ENCODE assay signal across 8 cellular contexts in the genomic region with DNA sequence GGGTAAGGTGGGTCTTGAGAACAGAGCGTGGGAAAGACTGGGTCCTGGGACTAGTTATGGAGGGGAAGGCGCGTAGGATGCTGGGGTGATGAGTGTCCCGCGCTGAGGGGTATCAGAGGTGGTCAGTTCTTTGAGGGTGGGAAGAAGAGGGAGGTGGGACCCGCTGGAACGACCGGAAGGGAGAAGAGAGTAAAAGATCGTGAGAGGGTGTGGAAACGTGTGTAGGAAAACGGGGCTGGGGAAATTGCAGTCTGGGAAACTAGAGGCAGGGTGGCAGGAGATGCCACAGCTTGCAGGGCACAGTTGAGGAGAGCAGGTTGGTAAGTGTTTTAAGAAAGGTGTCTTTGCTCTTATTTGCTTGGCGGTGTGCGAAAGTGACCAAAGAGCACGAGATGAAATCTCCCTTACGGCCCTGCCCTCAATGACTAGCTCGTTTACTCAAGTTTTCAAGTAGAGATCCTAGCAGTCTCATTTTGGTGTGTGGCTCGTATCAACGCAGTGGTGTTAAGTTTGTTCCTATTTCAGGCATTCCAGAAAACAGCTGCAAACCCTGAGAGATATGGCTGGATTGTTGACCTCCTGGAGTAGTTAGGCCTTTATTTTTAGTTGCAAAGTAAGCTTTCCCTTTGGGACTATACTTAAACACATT. TPM values are rescaled to one million over a fixed set of nuclear protein-coding genes. Genes with fewer than 3 reads are reported as not detected.
DNase-seq lines count a peak whose midpoint lies in the region; ATAC-seq and TF ChIP-seq lines count a peak whose summit lies in the region.

No MANE protein-coding gene starts in this region.

- H3K9me3 Mint-ChIP-seq in brain, result peaks cover 0 to 3% (median 0%) of the 10 kb centered on the region in 5 experiments

- no peak for TF ChIP-seq POLR2A in stomach (IDR thresholded peaks at IDR 0.05)

- H3K4me3 Mint-ChIP-seq in brain, result peak overlapping the region; percentile 88 to 98 (median 93)

- H3K27ac Mint-ChIP-seq in brain, result peak overlapping the region; percentile 97 to 100 (median 99)

- peaks cover 26% of the 10 kb centered on the region for H3K36me3 Mint-ChIP-seq in brain

- ATAC-seq in Right ventricle myocardium inferior (peak; percentile 1), HG03469 (IDR thresholded peaks at IDR 0.05; ENCODE audit: unreplicated experiment) (no peak)

- intact Hi-C loops in Right ventricle myocardium inferior (cut with DNase I), result loop anchor here (5.0 to 10.0 kb wide), 2 partner anchors 34 to 292 kb away; partner anchors contain the start of genes CHEK1 and HYLS1
- intact Hi-C loops in cardiac septum (cut with DNase I), result loop anchor here (2.0 to 10.0 kb wide), 2 partner anchors 32 to 622 kb away; partner anchors contain the start of genes CHEK1, FAM118B and RPUSD4
- intact Hi-C loops in stomach (cut with DNase I; ENCODE audit: low total_unique reads), result no loop called here

- no peaks in the 10 kb centered on the region for H3K9me3 ChIP-seq in stomach

- H3K27me3 ChIP-seq in kidney epithelial cell (ENCODE audit: control insufficient read depth, insufficient read depth, low read length) (no peaks in the 10 kb centered on the region), stomach (no peaks in the 10 kb centered on the region)

- TF ChIP-seq CTCF in brain (conservative IDR thresholded peaks at IDR 0.05) (no peak), kidney epithelial cell (IDR thresholded peaks at IDR 0.05; ENCODE audit: insufficient read depth, low read length, poor library complexity, severe bottlenecking) (no peak), stomach (IDR thresholded peaks at IDR 0.05) (no peak)

- peak overlapping the region; percentile 65 for H3K4me3 ChIP-seq in kidney epithelial cell (ENCODE audit: low read depth, low read length)
- H3K4me3 ChIP-seq in stomach, result peak overlapping the region; percentile 82 to 98 (median 90)

- H3K4me1 Mint-ChIP-seq in brain, result peaks cover 58% of the 10 kb centered on the region

- H3K36me3 ChIP-seq in kidney epithelial cell (ENCODE audit: control insufficient read depth, insufficient read depth, low read length), result no peaks in the 10 kb centered on the region
- H3K36me3 ChIP-seq in stomach, result peaks cover 12 to 27% (median 24%) of the 10 kb centered on the region in 4 donors

- DNase-seq in Right ventricle myocardium inferior (ENCODE audit: missing footprints), result no peak
- DNase-seq in cardiac septum (ENCODE audit: low spot score), result no peak
- DNase-seq in NCI-H2227 treated with DMSO at 0.1 percent for 48 hours (lab: John Stamatoyannopoulos, UW), result peak; percentile 31
- DNase-seq in kidney epithelial cell (ENCODE audit: low read depth), result no peak
- DNase-seq in stomach, result no peak
- no peak for DNase-seq in NK-92 treated with Interleukin-12 subunit alpha and Interleukin-12 subunit beta, amount 100 ng/mL, for 24 hours (lab: John Stamatoyannopoulos, UW)

- peak overlapping the region; percentile 83 to 99 (median 96) for H3K27ac ChIP-seq in stomach

- WGBS in stomach, 5 donors, result 0 to 1% (median 1%) methylated on average over 18 of the region's 18 CpGs

- peaks cover 17% of the 10 kb centered on the region for H3K27me3 Mint-ChIP-seq in brain

- H3K4me1 ChIP-seq in stomach, result peaks cover 9 to 44% (median 33%) of the 10 kb centered on the region in 4 donors

- no peak for TF ChIP-seq EP300 in stomach (IDR thresholded peaks at IDR 0.05)

RNA-seq across cellular contexts. Expression of gene STT3A, which starts 0.6 kb away (rescaled TPM):
- 61.2 TPM for total RNA-seq in Right ventricle myocardium inferior
- total RNA-seq in cardiac septum, result 57.8 TPM
- 132 TPM for polyA plus RNA-seq in brain (ENCODE audit: insufficient read depth, low read depth, low replicate concordance)
- total RNA-seq in kidney epithelial cell, result 187 and 208 TPM in 2 replicates
- total RNA-seq in stomach, result 100 to 1,000 TPM in 1 of 5 donors, 10 to 100 TPM in 4; 19.4 to 113 (median 60.1) TPM
- polyA plus RNA-seq in stomach, result 10 to 100 TPM; 24.3 to 35.6 (median 29.9) TPM

RNA-seq across cellular contexts. Expression of gene EI24, which starts 24.0 kb away (rescaled TPM):
- total RNA-seq in Right ventricle myocardium inferior, result 58.1 TPM
- total RNA-seq in cardiac septum, result 43.3 TPM
- 95.0 TPM for polyA plus RNA-seq in brain (ENCODE audit: insufficient read depth, low read depth, low replicate concordance)
- 129 and 146 TPM in 2 replicates for total RNA-seq in kidney epithelial cell
- total RNA-seq in stomach, result 100 to 1,000 TPM in 4 of 5 donors, 10 to 100 TPM in 1; 52.5 to 169 (median 106) TPM
- polyA plus RNA-seq in stomach, result 10 to 100 TPM; 42.8 to 70.1 (median 61.4) TPM

RNA-seq across cellular contexts. Expression of gene CHEK1, which starts 31.7 kb away (rescaled TPM):
- total RNA-seq in Right ventricle myocardium inferior (2.0 TPM), cardiac septum (1.7 TPM), kidney epithelial cell (17.5 and 19.3 TPM in 2 replicates), stomach (10 to 100 TPM in 1 of 5 donors, 1 to 10 TPM in 2, under 1 TPM in 1, not detected in 1; 0.14 to 19.3 (median 1.2) TPM)
- polyA plus RNA-seq in brain (ENCODE audit: insufficient read depth, low read depth, low replicate concordance) (24.5 TPM), stomach (1 to 10 TPM; 3.4 to 5.2 (median 5.2) TPM)
